ENCODE assay signal across 33 cellular contexts in the genomic region with DNA sequence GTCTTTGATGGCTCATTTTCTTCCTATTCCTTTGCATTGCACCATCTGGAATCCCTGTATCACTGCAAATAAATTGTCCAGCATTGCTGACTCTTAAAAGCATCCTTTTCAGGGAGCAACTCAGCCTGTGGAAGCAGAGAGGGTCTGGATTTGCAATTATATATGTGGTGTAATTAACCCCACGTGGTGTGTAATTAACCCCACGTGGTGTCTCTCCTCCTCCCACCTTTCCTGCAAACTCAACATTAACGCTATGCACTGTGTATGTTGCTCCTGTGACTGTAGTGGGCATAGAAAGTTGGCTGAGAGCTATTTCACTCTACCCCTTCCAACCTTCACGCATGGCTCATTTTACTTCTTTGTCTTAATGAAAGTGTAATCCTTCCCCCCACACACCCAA.
"Had no signal": no experiment of that assay in that cellular context is flagged by ENCODE, and none has a peak within 500 bp of the region (broad histone marks: within the 10 kb centered on the region; RNA-seq: fewer than 3 reads in every experiment).

No MANE protein-coding gene starts in this region.

- H3K9me3 ChIP-seq: adrenal gland, ascending aorta, body of pancreas, breast epithelium had no signal

- DNase-seq: activated effector memory CD4-positive, alpha-beta T cell treated with anti-CD3 and anti-CD28 coated beads, Interleukin-2, amount 50 U/mL, for 16 hours; activated effector memory CD4-positive, alpha-beta T cell treated with Interleukin-2 at 50 U/mL for 16 hours; activated gamma-delta T cell; activated gamma-delta T cell treated with Interleukin-2 at 50 U/mL for 16 hours; activated naive CD4-positive, alpha-beta T cell; activated naive CD4-positive, alpha-beta T cell treated with anti-CD3 and anti-CD28 coated beads for 36 hours; activated naive CD4-positive, alpha-beta T cell treated with anti-CD3 and anti-CD28 coated beads, Interleukin-2, amount 10 ng/mL, durations not matched to agents 7 days and 5 days; activated naive CD4-positive, alpha-beta T cell treated with anti-CD3 and anti-CD28 coated beads, Interleukin-2, amount 50 U/mL, for 16 hours; activated naive CD4-positive, alpha-beta T cell treated with Interleukin-2 at 50 U/mL for 16 hours; activated naive CD8-positive, alpha-beta T cell treated with anti-CD3 and anti-CD28 coated beads for 36 hours; activated naive CD8-positive, alpha-beta T cell treated with anti-CD3 and anti-CD28 coated beads, Interleukin-2, amount 10 ng/mL, durations not matched to agents 7 days and 5 days; activated naive CD8-positive, alpha-beta T cell treated with anti-CD3 and anti-CD28 coated beads, Interleukin-2, amount 50 U/mL, for 24 hours; activated T-cell treated with anti-CD3 and anti-CD28 coated beads, Interleukin-2, amount 50 U/mL, for 24 hours; activated T-cell treated with anti-CD3 and anti-CD28 coated beads, Interleukin-2, amount 50 U/mL, for 4 hours; activated T-cell treated with anti-CD3 and anti-CD28 coated beads, Interleukin-2, amount 50 U/mL, for 48 hours; activated T-cell treated with anti-CD3 and anti-CD28 coated beads, Interleukin-2, amount 50 U/mL, for 72 hours; adrenal gland; amniotic stem cell; amygdala; anterior cingulate cortex; aorta; body of pancreas; brain microvascular endothelial cell; caudate nucleus; central memory CD4-positive, alpha-beta T cell; cerebellar nuclear complex had no signal

- FAIRE-seq: astrocyte, bronchial epithelial cell had no signal

- H3K4me1 ChIP-seq: adrenal gland, ascending aorta, breast epithelium had no signal

- H3K27me3 ChIP-seq: adrenal gland, ascending aorta, body of pancreas, brain microvascular endothelial cell, breast epithelium, cardiac muscle cell had no signal

- ATAC-seq: activated naive CD4-positive, alpha-beta T cell treated with anti-CD3 and anti-CD28 coated beads, Interleukin-2, amount 50 U/mL, for 72 hours; activated naive CD8-positive, alpha-beta T cell treated with anti-CD3 and anti-CD28 coated beads, Interleukin-2, amount 50 U/mL, for 24 hours; activated T-cell treated with anti-CD3 and anti-CD28 coated beads, Interleukin-2, amount 50 U/mL, for 4 hours; activated T-cell treated with anti-CD3 and anti-CD28 coated beads, Interleukin-2, amount 50 U/mL, for 72 hours; activated T-helper 17 cell treated with anti-CD3 and anti-CD28 coated beads, Interleukin-2, amount 50 U/mL, for 72 hours; body of pancreas had no signal

- H3K4me3 ChIP-seq: adrenal gland, ascending aorta, body of pancreas, breast epithelium, cardiac muscle cell had no signal

- H3K27ac ChIP-seq: adrenal gland, ascending aorta, body of pancreas, brain microvascular endothelial cell, breast epithelium, cardiac muscle cell had no signal

- H3K36me3 ChIP-seq: adrenal gland, ascending aorta, brain microvascular endothelial cell, breast epithelium, cardiac muscle cell had no signal
